Comparison of ENCODE assay signal across 7 cellular contexts in genomic region chr22:26033586-26033985, GRCh38.
"Had no signal": no experiment of that assay in that cellular context is flagged by ENCODE, and none has a peak within 500 bp of the region (broad histone marks: within the 10 kb centered on the region; RNA-seq: fewer than 3 reads in every experiment).

No MANE protein-coding gene starts in this region.

- H3K4me3 Mint-ChIP-seq: GM23338, H9, HFFc6, IgD-negative memory B cell had no signal

- ATAC-seq: GM23338, HepG2 had no signal

- H3K27ac Mint-ChIP-seq: GM23338, H9, HFFc6, IgD-negative memory B cell had no signal

- H3K4me3 ChIP-seq: GM23338 had no signal

- H3K4me1 Mint-ChIP-seq: IgD-negative memory B cell had no signal

- H3K36me3 Mint-ChIP-seq: IgD-negative memory B cell had no signal

- DNase-seq: H9, HCEC 1CT, HFFc6 had no signal

- H3K27ac ChIP-seq: HL-60 had no signal
